Comparison of ENCODE assay signal across 8 cellular contexts in the genomic region with DNA sequence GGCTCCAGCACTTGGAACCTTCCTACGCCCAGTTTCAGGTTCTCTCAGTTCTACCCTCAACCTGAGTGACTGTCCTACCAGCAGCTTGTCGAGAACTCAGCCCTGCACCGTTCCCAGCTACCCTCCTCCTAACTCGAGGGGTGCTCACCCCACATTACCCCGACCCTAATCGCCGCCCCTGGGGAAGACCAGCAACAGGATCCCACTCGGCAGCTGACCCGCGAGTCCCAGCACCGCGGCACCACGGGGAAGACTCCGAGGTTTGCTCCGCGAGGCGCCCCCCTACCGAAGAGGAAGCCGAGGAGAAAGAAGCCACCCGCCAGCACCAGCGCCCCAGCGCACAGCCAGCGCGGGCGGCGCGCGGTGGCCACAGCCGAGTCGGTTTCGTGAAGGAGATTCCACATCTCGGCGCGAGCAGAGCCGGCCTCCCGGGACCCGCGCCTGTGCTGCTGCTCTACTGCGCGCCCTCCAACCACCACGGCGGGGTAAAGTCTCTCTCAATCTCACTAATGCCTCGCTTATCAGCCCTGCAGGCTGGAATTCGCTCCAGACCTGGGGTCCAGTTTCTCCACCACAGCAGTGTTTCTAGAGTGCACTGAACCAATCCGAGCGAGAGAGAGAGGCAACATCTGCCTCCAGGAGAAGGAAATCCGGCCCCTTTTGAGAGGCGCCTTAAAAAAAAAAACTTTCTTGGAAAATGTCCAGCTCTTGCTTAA. TPM values are rescaled to one million over a fixed set of nuclear protein-coding genes. Genes with fewer than 3 reads are reported as not detected.
A peak's percentile ranks its signal among the peaks of the same experiment; 100 is the strongest.
DNase-seq lines count a peak whose midpoint lies in the region; ATAC-seq and TF ChIP-seq lines count a peak whose summit lies in the region.

A gene (minus strand): TSS at position 597 of the 716 bp plus-strand sequence. CDS start 193 bp downstream, at position 404.

- H3K36me3 Mint-ChIP-seq in T-cell: no peaks in the 10 kb centered on the region

- H3K4me3 Mint-ChIP-seq in T-cell: no peak within 1 kb of the TSS

- H3K27me3 ChIP-seq in gastroesophageal sphincter: peaks cover 15% of the 10 kb centered on the region

- no peak for TF ChIP-seq EP300 in gastroesophageal sphincter (IDR thresholded peaks at IDR 0.05)

- no peak for TF ChIP-seq CTCF in gastroesophageal sphincter (IDR thresholded peaks at IDR 0.05)

- peaks cover 0 to 14% (median 0%) of the 10 kb centered on the region in 3 donors for H3K4me1 ChIP-seq in gastroesophageal sphincter

- H3K4me1 Mint-ChIP-seq in T-cell: peaks cover 0 to 3% (median 0%) of the 10 kb centered on the region in 3 donors

- peaks cover 0 to 8% (median 0%) of the 10 kb centered on the region in 3 donors for H3K9me3 Mint-ChIP-seq in T-cell

- no peaks in the 10 kb centered on the region for H3K9me3 ChIP-seq in gastroesophageal sphincter

- intact Hi-C loops in posterior cingulate gyrus (cut with DNase I): no loop called here

- POLR2A ChIA-PET in T-cell (lab: Charles Lee): no interaction called here

- DNase-seq in DMS53 treated with DMSO at 0.1 percent for 48 hours (lab: John Stamatoyannopoulos, UW; ENCODE audit: unreplicated experiment) (peak; percentile 52), NCI-H526 treated with DMSO at 0.1 percent for 48 hours (lab: John Stamatoyannopoulos, UW) (peak; percentile 42), posterior cingulate gyrus (peak in 9 of 10 donors; percentile 24 to 94 (median 56)), T-cell (no peak), DMS79 (lab: John Stamatoyannopoulos, UW) (no peak), SIG-M5 (lab: John Stamatoyannopoulos, UW) (no peak)

- peak within 1 kb of the TSS in 2 of 4 donors; percentile 31 to 68 for H3K27ac ChIP-seq in gastroesophageal sphincter

- 23 to 40% methylated on average over 4 to 5 of the region's 48 CpGs for WGBS in gastroesophageal sphincter (ENCODE audit: low coverage in 1 of 2), 2 donors

- CTCF ChIA-PET in T-cell (lab: Charles Lee): no interaction called here

- TF ChIP-seq POLR2A in gastroesophageal sphincter (IDR thresholded peaks at IDR 0.05): no peak

- no peak within 1 kb of the TSS for H3K27ac Mint-ChIP-seq in T-cell

- H3K27me3 Mint-ChIP-seq in T-cell: peaks cover 4 to 19% of the 10 kb centered on the region in 2 donors

- H3K36me3 ChIP-seq in gastroesophageal sphincter: no peaks in the 10 kb centered on the region

- H3K4me3 ChIP-seq in gastroesophageal sphincter: peak within 1 kb of the TSS; percentile 31 to 49

- ATAC-seq in gastroesophageal sphincter: peak; percentile 60
- ATAC-seq in HG02973 (IDR thresholded peaks at IDR 0.05; ENCODE audit: unreplicated experiment): no peak
- ATAC-seq in T-cell (replicated peaks in 1 of 4): no peak

RNA-seq across cellular contexts. Expression of the gene that starts here (rescaled TPM):
- total RNA-seq in gastroesophageal sphincter (1 to 10 TPM in 1 of 4 donors, under 1 TPM in 2, not detected in 1; 0.69 to 2.8 (median 0.94) TPM), T-cell (not detected)

Comparison
In these comparisons a context has a peak if more than half of its experiments do, and no peak if none do; other contexts are left out.
1. DNase-seq: peak in DMS53 treated with DMSO at 0.1 percent for 48 hours (single experiment), NCI-H526 treated with DMSO at 0.1 percent for 48 hours (single experiment) and posterior cingulate gyrus (9 of 10); none in T-cell (0 of 34), DMS79 (single experiment) and SIG-M5 (single experiment).